Comparison of ENCODE assay signal across 22 cellular contexts in the genomic region with DNA sequence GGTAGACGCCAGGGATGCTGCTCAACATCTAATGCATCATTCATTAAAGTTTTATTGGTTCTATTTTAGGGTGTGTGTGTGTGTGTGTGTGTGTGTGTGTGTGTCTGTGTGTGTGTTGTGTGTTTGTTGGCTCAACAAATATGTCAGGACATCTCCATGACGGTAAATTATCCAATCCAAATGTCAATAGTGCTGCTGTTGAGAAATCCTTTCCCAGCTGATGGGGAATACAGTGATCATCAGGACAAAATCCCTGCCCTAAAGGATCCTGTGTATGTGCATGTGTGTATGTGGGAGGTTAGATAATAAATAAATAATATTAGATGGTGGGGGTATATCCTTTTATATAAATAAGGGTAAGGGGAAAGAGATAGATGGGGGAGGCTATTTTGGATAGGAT.
"Had no signal": no experiment of that assay in that cellular context is flagged by ENCODE, and none has a peak within 500 bp of the region (broad histone marks: within the 10 kb centered on the region; RNA-seq: fewer than 3 reads in every experiment).

No MANE protein-coding gene starts in this region.

- H3K9me3 ChIP-seq: esophagus muscularis mucosa, heart right ventricle, left ventricle myocardium inferior, lower lobe of right lung, mucosa of descending colon had no signal

- H3K27me3 ChIP-seq: esophagus muscularis mucosa, foreskin keratinocyte, heart right ventricle had no signal

- H3K4me3 ChIP-seq: coronary artery, dorsolateral prefrontal cortex, esophagus muscularis mucosa, heart right ventricle, left ventricle myocardium inferior, lower lobe of right lung, mucosa of descending colon had no signal

- H3K36me3 ChIP-seq: esophagus muscularis mucosa, left ventricle myocardium inferior, lower lobe of right lung had no signal

- DNase-seq: dermis blood vessel endothelial cell; dorsolateral prefrontal cortex; effector CD4-positive, alpha-beta T cell; effector memory CD4-positive, alpha-beta T cell; foreskin keratinocyte; glutamatergic neuron; head of caudate nucleus; heart right ventricle; hippocampal formation; left cardiac atrium; left ventricle myocardium inferior; lower lobe of right lung; mesenchymal stem cell; mucosa of descending colon; naive B cell had no signal

- H3K27ac ChIP-seq: coronary artery, dorsolateral prefrontal cortex, esophagus muscularis mucosa, foreskin keratinocyte, left ventricle myocardium inferior, lower lobe of right lung had no signal

- H3K4me1 ChIP-seq: foreskin keratinocyte had no signal

- FAIRE-seq: colon, endothelial cell of umbilical vein, frontal cortex, islet of Langerhans, keratinocyte had no signal

- ATAC-seq: heart right ventricle, left cardiac atrium, lower lobe of right lung, mucosa of descending colon had no signal
